8 cellular contexts compared by ENCODE assay signal in genomic region chr15:40282144-40282869, GRCh38. TPM values are rescaled to one million over a fixed set of nuclear protein-coding genes. Genes with fewer than 3 reads are reported as not detected.
DNase-seq lines count a peak whose midpoint lies in the region; ATAC-seq, FAIRE-seq and TF ChIP-seq lines count a peak whose summit lies in the region.

No MANE protein-coding gene starts in this region.

- H3F3A ChIP-seq in OCI-LY1 (ENCODE audit: insufficient read depth, low read length), result no peaks in the 10 kb centered on the region

- FAIRE-seq in GM19239 (lab: Jason Lieb, UNC), result no peak

- no peaks in the 10 kb centered on the region for H3K9me2 ChIP-seq in OCI-LY1 (ENCODE audit: low read depth, low read length)

- no peak overlapping the region for H2AFZ ChIP-seq in OCI-LY1 (ENCODE audit: low read length)

- H3K9me3 Mint-ChIP-seq in activated T-helper 17 cell treated with anti-CD3 and anti-CD28 coated beads, Interleukin-2, amount 50 U/mL, for 72 hours, result no peaks in the 10 kb centered on the region
- H3K9me3 Mint-ChIP-seq in progenitor cell of endocrine pancreas (ENCODE audit: low read depth), result no peaks in the 10 kb centered on the region

- H3K4me3 ChIP-seq in OCI-LY1 (ENCODE audit: low read depth, low read length, poor library complexity, severe bottlenecking), result peak overlapping the region; percentile 59

- no peaks in the 10 kb centered on the region for H4K20me1 ChIP-seq in OCI-LY1 (ENCODE audit: insufficient read depth, low read length)

- no peaks in the 10 kb centered on the region for H3K36me3 ChIP-seq in OCI-LY1 (ENCODE audit: insufficient read depth, low read length)

- H3K4me1 ChIP-seq in OCI-LY1 (ENCODE audit: insufficient read depth, low read length, severe bottlenecking), result peaks cover 14% of the 10 kb centered on the region

- no peaks in the 10 kb centered on the region for H3K79me2 ChIP-seq in OCI-LY1 (ENCODE audit: insufficient read depth, low read length)

- TF ChIP-seq CTCF in OCI-LY1 (IDR thresholded peaks at IDR 0.05; ENCODE audit: low read length), result peak; percentile 68
- peak; percentile 39 for TF ChIP-seq CTCF in progenitor cell of endocrine pancreas (IDR thresholded peaks at IDR 0.05; ENCODE audit: unreplicated experiment)

- no peak overlapping the region for H3K27ac ChIP-seq in OCI-LY1 (ENCODE audit: low read depth, low read length, poor library complexity, severe bottlenecking)

- peak; percentile 61 for ATAC-seq in activated T-helper 17 cell treated with anti-CD3 and anti-CD28 coated beads, Interleukin-2, amount 50 U/mL, for 72 hours (replicated peaks)
- no peak for ATAC-seq in HG03039 (IDR thresholded peaks at IDR 0.05; ENCODE audit: unreplicated experiment)
- no peak for ATAC-seq in HG02885 (IDR thresholded peaks at IDR 0.05; ENCODE audit: poor library complexity, unreplicated experiment)

- peak overlapping the region; percentile 14; the same call in 1 of the 2 replicates for H3K9ac ChIP-seq in OCI-LY1 (ENCODE audit: low read length)

- peaks cover 13% of the 10 kb centered on the region for H3K27me3 Mint-ChIP-seq in activated T-helper 17 cell treated with anti-CD3 and anti-CD28 coated beads, Interleukin-2, amount 50 U/mL, for 72 hours
- peaks cover 69% of the 10 kb centered on the region for H3K27me3 Mint-ChIP-seq in progenitor cell of endocrine pancreas

- no peak overlapping the region for H3K27ac Mint-ChIP-seq in activated T-helper 17 cell treated with anti-CD3 and anti-CD28 coated beads, Interleukin-2, amount 50 U/mL, for 72 hours
- no peak overlapping the region for H3K27ac Mint-ChIP-seq in progenitor cell of endocrine pancreas

- H3K9me3 ChIP-seq in OCI-LY1 (ENCODE audit: low read length), result no peaks in the 10 kb centered on the region

- H3K27me3 ChIP-seq in OCI-LY1 (ENCODE audit: insufficient read depth, low read length), result no peaks in the 10 kb centered on the region; the same call in 1 of the 2 replicates

- peak overlapping the region; percentile 23 for H3K4me3 Mint-ChIP-seq in activated T-helper 17 cell treated with anti-CD3 and anti-CD28 coated beads, Interleukin-2, amount 50 U/mL, for 72 hours
- H3K4me3 Mint-ChIP-seq in progenitor cell of endocrine pancreas (ENCODE audit: low read depth), result no peak overlapping the region

- no peaks in the 10 kb centered on the region for H3K4me1 Mint-ChIP-seq in activated T-helper 17 cell treated with anti-CD3 and anti-CD28 coated beads, Interleukin-2, amount 50 U/mL, for 72 hours
- H3K4me1 Mint-ChIP-seq in progenitor cell of endocrine pancreas (ENCODE audit: low read depth), result peaks cover 12% of the 10 kb centered on the region

- peak overlapping the region; percentile 73 for H3K4me2 ChIP-seq in OCI-LY1 (ENCODE audit: low read length)

- DNase-seq in AG08395 (ENCODE audit: low spot score) (peak; percentile 28), GM19239 (ENCODE audit: insufficient read length, low spot score) (peak; percentile 66), glomerular visceral epithelial cell (ENCODE audit: extremely low spot score) (peak; percentile 28), progenitor cell of endocrine pancreas (ENCODE audit: low spot score, unreplicated experiment) (peak; percentile 62)

- H3K36me3 Mint-ChIP-seq in activated T-helper 17 cell treated with anti-CD3 and anti-CD28 coated beads, Interleukin-2, amount 50 U/mL, for 72 hours (ENCODE audit: low read depth), result no peaks in the 10 kb centered on the region
- no peaks in the 10 kb centered on the region for H3K36me3 Mint-ChIP-seq in progenitor cell of endocrine pancreas (ENCODE audit: insufficient read depth)

RNA-seq across cellular contexts. Expression of gene ANKRD63, which starts 0.6 kb away (rescaled TPM):
- total RNA-seq in activated T-helper 17 cell treated with anti-CD3 and anti-CD28 coated beads, Interleukin-2, amount 50 U/mL, for 72 hours, result not detected
- not detected in 2 replicates for total RNA-seq in progenitor cell of endocrine pancreas

RNA-seq across cellular contexts. Expression of gene PLCB2, which starts 25.4 kb away (rescaled TPM):
- 100 to 1,000 TPM; 111 to 116 TPM for total RNA-seq in activated T-helper 17 cell treated with anti-CD3 and anti-CD28 coated beads, Interleukin-2, amount 50 U/mL, for 72 hours
- 2.5 and 2.8 TPM in 2 replicates for total RNA-seq in progenitor cell of endocrine pancreas

RNA-seq across cellular contexts. Expression of gene INAFM2, which starts 41.2 kb away (rescaled TPM):
- total RNA-seq in activated T-helper 17 cell treated with anti-CD3 and anti-CD28 coated beads, Interleukin-2, amount 50 U/mL, for 72 hours, result 10 to 100 TPM; 10.8 to 11.0 TPM
- 12.9 and 14.9 TPM in 2 replicates for total RNA-seq in progenitor cell of endocrine pancreas

RNA-seq across cellular contexts. Expression of gene PAK6, which starts 43.4 kb away (rescaled TPM):
- total RNA-seq in activated T-helper 17 cell treated with anti-CD3 and anti-CD28 coated beads, Interleukin-2, amount 50 U/mL, for 72 hours, result 1 to 10 TPM in 1 of 2 donors, under 1 TPM in 1; 0.42 to 1.4 TPM
- 13.2 and 13.8 TPM in 2 replicates for total RNA-seq in progenitor cell of endocrine pancreas

RNA-seq across cellular contexts. Expression of gene CCDC9B, which starts 58.4 kb away (rescaled TPM):
- 1 to 10 TPM in 1 of 2 donors, under 1 TPM in 1; 0.78 to 2.7 TPM for total RNA-seq in activated T-helper 17 cell treated with anti-CD3 and anti-CD28 coated beads, Interleukin-2, amount 50 U/mL, for 72 hours
- total RNA-seq in progenitor cell of endocrine pancreas, result 0.07 and 0.11 TPM in 2 replicates

Comparison
In these comparisons a context has a peak if more than half of its experiments do, and no peak if none do; other contexts are left out.
1. RNA of gene PLCB2, which starts 25.4 kb away (total RNA-seq): 111 to 116 TPM in activated T-helper 17 cell treated with anti-CD3 and anti-CD28 coated beads, Interleukin-2, amount 50 U/mL, for 72 hours; 2.5 to 2.8 TPM in progenitor cell of endocrine pancreas; every median in the first group is over 10 times any median in the second.
2. Peak in every context shown above with its lines, with median percentiles within 50 percentile points of each other: DNase-seq.